33 cellular contexts compared by ENCODE assay signal in genomic region chr22:49176956-49177355, GRCh38.
"Had no signal": no experiment of that assay in that cellular context is flagged by ENCODE, and none has a peak within 500 bp of the region (broad histone marks: within the 10 kb centered on the region; RNA-seq: fewer than 3 reads in every experiment).

No MANE protein-coding gene starts in this region.

- H3K4me3 ChIP-seq: adrenal gland, body of pancreas, breast epithelium had no signal

- H3K9me3 Mint-ChIP-seq: activated CD4-positive, alpha-beta T cell treated with anti-CD3 and anti-CD28 coated beads, Interleukin-2, amount 10 ng/mL, durations not matched to agents 24 days and 14 days; activated T-helper 2 cell treated with anti-CD3 and anti-CD28 coated beads, Interferon-gamma antibody, Interleukin-2, Interleukin-4, amounts not matched to agents 10 μg/mL and 5 μg/mL and 100 μg/mL, durations not matched to agents 14 hours and 24 hours and 36 hours; T-helper 1 cell treated with Interleukin-12 subunit alpha and Interleukin-12 subunit beta and Interleukin-4 antibody, amounts not matched to agents 30 μg/mL and 1 μg/mL, for 36 hours; T-helper 2 cell treated with Interferon-gamma antibody and Interleukin-4, amounts not matched to agents 5 μg/mL and 100 μg/mL, for 36 hours had no signal

- H3K27ac Mint-ChIP-seq: activated B cell treated with CpG ODN at 0.5 μM for 24 hours; activated CD4-positive, alpha-beta memory T cell treated with anti-CD3 and anti-CD28 coated beads for 36 hours; activated CD4-positive, alpha-beta T cell treated with anti-CD3 and anti-CD28 coated beads, Interleukin-2, amount 10 ng/mL, durations not matched to agents 24 days and 14 days; activated CD8-positive, alpha-beta T cell treated with anti-CD3 and anti-CD28 coated beads for 36 hours; activated naive CD4-positive, alpha-beta T cell treated with anti-CD3 and anti-CD28 coated beads for 36 hours; activated naive CD4-positive, alpha-beta T cell treated with anti-CD3 and anti-CD28 coated beads, Interleukin-2, amount 50 U/mL, for 72 hours; activated naive CD8-positive, alpha-beta T cell treated with anti-CD3 and anti-CD28 coated beads for 36 hours; activated T-helper 2 cell treated with anti-CD3 and anti-CD28 coated beads, Interferon-gamma antibody, Interleukin-2, Interleukin-4, amounts not matched to agents 10 μg/mL and 5 μg/mL and 100 μg/mL, durations not matched to agents 14 hours and 24 hours and 36 hours; T-helper 1 cell treated with Interleukin-12 subunit alpha and Interleukin-12 subunit beta and Interleukin-4 antibody, amounts not matched to agents 30 μg/mL and 1 μg/mL, for 36 hours; T-helper 2 cell treated with Interferon-gamma antibody and Interleukin-4, amounts not matched to agents 5 μg/mL and 100 μg/mL, for 36 hours had no signal

- H3K36me3 ChIP-seq: adrenal gland, brain microvascular endothelial cell, breast epithelium had no signal

- ATAC-seq: activated CD8-positive, alpha-beta T cell treated with anti-CD3 and anti-CD28 coated beads for 36 hours; activated naive CD4-positive, alpha-beta T cell treated with anti-CD3 and anti-CD28 coated beads, Interleukin-2, amount 50 U/mL, for 72 hours; body of pancreas had no signal

- H3K36me3 Mint-ChIP-seq: activated CD4-positive, alpha-beta memory T cell treated with anti-CD3 and anti-CD28 coated beads for 36 hours; activated naive CD8-positive, alpha-beta T cell treated with anti-CD3 and anti-CD28 coated beads for 36 hours had no signal

- H3K4me1 ChIP-seq: adrenal gland, body of pancreas, breast epithelium had no signal

- H3K4me3 Mint-ChIP-seq: activated B cell treated with CpG ODN at 0.5 μM for 24 hours; activated CD4-positive, alpha-beta memory T cell treated with anti-CD3 and anti-CD28 coated beads for 36 hours; activated CD4-positive, alpha-beta T cell treated with anti-CD3 and anti-CD28 coated beads, Interleukin-2, amount 10 ng/mL, durations not matched to agents 24 days and 14 days; activated CD8-positive, alpha-beta T cell treated with anti-CD3 and anti-CD28 coated beads for 36 hours; activated naive CD4-positive, alpha-beta T cell treated with anti-CD3 and anti-CD28 coated beads for 36 hours; activated naive CD8-positive, alpha-beta T cell treated with anti-CD3 and anti-CD28 coated beads for 36 hours; T-helper 1 cell treated with Interleukin-12 subunit alpha and Interleukin-12 subunit beta and Interleukin-4 antibody, amounts not matched to agents 30 μg/mL and 1 μg/mL, for 36 hours; T-helper 2 cell treated with Interferon-gamma antibody and Interleukin-4, amounts not matched to agents 5 μg/mL and 100 μg/mL, for 36 hours had no signal

- H3K27ac ChIP-seq: adrenal gland, body of pancreas, brain microvascular endothelial cell, breast epithelium, VCaP had no signal

- H3K9me3 ChIP-seq: adrenal gland, body of pancreas had no signal

- H3K4me1 Mint-ChIP-seq: activated B cell treated with CpG ODN at 0.5 μM for 24 hours; activated CD4-positive, alpha-beta T cell treated with anti-CD3 and anti-CD28 coated beads, Interleukin-2, amount 10 ng/mL, durations not matched to agents 24 days and 14 days; activated naive CD8-positive, alpha-beta T cell treated with anti-CD3 and anti-CD28 coated beads for 36 hours had no signal

- DNase-seq: activated B cell treated with CpG ODN at 0.5 μM for 24 hours; activated CD4-positive, alpha-beta memory T cell treated with anti-CD3 and anti-CD28 coated beads for 36 hours; activated CD4-positive, alpha-beta T cell treated with anti-CD3 and anti-CD28 coated beads for 4 hours; activated CD4-positive, alpha-beta T cell treated with anti-CD3 and anti-CD28 coated beads, Interleukin-2, amount 10 ng/mL, durations not matched to agents 24 days and 14 days; activated CD4-positive, alpha-beta T cell treated with anti-CD3 and anti-CD28 coated beads, Interleukin-2, amount 50 U/mL, for 1 hour; activated CD4-positive, alpha-beta T cell treated with anti-CD3 and anti-CD28 coated beads, Interleukin-2, amount 50 U/mL, for 4 hours; activated CD4-positive, CD25-positive, alpha-beta regulatory T cell treated with anti-CD3 and anti-CD28 coated beads, Interleukin-2, amount 50 U/mL, for 72 hours; activated CD8-positive, alpha-beta memory T cell treated with anti-CD3 and anti-CD28 coated beads, Interleukin-2, amount 50 U/mL, for 4 hours; activated CD8-positive, alpha-beta T cell treated with anti-CD3 and anti-CD28 coated beads for 36 hours; activated effector memory CD4-positive, alpha-beta T cell treated with Interleukin-2 at 50 U/mL for 16 hours; activated gamma-delta T cell; activated naive CD4-positive, alpha-beta T cell; activated naive CD4-positive, alpha-beta T cell treated with anti-CD3 and anti-CD28 coated beads for 36 hours; activated naive CD4-positive, alpha-beta T cell treated with anti-CD3 and anti-CD28 coated beads, Interleukin-2, amount 50 U/mL, for 16 hours; activated naive CD8-positive, alpha-beta T cell treated with anti-CD3 and anti-CD28 coated beads for 36 hours; activated T-cell treated with anti-CD3 and anti-CD28 coated beads for 4 hours; activated T-cell treated with anti-CD3 and anti-CD28 coated beads, Interleukin-2, amount 50 U/mL, for 1 hour; activated T-cell treated with anti-CD3 and anti-CD28 coated beads, Interleukin-2, amount 50 U/mL, for 48 hours; adrenal gland; amniotic stem cell; body of pancreas; brain microvascular endothelial cell; central memory CD4-positive, alpha-beta T cell; SW 1271; T-helper 1 cell; T-helper 2 cell; T-helper 9 cell had no signal

- H3K27me3 ChIP-seq: adrenal gland, body of pancreas, brain microvascular endothelial cell had no signal
